1 cellular context compared by ENCODE assay signal in the genomic region with DNA sequence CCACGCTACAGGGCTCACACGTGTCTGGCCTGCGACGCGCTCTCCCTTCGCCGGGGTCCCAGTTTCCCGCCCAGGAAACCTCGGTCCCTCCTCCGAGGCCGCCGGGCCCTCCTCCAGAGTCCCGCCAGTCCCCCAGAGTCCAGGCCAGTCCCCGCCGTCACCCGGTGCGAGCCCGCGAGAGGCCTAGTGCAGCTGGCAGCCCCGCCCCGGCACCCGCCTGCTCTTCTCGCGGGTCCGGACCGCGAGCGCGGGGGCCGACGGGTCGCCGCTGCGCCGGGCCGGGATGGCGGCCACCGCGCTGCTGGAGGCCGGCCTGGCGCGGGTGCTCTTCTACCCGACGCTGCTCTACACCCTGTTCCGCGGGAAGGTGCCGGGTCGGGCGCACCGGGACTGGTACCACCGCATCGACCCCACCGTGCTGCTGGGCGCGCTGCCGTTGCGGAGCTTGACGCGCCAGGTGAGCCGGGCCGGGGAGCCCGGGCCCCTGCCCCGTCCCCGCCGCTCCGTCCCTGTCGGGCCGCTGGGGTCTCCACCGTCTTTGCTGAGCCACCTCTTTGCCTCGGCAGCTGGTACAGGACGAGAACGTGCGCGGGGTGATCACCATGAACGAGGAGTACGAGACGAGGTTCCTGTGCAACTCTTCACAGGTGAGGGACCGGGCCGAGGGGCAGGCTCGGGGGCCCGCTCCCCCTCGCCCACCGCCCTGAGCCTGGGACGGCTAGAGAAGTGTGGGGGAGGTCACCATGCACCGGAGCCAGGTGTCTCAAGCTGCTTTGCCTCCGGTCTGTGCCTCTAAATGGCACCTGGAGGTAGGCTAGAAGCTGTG.
TF ChIP-seq lines count a peak whose summit lies in the region.

Gene PTPMT1 (plus strand): TSS at position 260 of the 826 bp plus-strand sequence. CDS start 24 bp downstream, at position 284.

TF ChIP-seq in PFSK-1, 5 proteins besides CTCF, POLR2A, EP300 and RAD21 (continued from another document):
- TF ChIP-seq, protein P1, sequence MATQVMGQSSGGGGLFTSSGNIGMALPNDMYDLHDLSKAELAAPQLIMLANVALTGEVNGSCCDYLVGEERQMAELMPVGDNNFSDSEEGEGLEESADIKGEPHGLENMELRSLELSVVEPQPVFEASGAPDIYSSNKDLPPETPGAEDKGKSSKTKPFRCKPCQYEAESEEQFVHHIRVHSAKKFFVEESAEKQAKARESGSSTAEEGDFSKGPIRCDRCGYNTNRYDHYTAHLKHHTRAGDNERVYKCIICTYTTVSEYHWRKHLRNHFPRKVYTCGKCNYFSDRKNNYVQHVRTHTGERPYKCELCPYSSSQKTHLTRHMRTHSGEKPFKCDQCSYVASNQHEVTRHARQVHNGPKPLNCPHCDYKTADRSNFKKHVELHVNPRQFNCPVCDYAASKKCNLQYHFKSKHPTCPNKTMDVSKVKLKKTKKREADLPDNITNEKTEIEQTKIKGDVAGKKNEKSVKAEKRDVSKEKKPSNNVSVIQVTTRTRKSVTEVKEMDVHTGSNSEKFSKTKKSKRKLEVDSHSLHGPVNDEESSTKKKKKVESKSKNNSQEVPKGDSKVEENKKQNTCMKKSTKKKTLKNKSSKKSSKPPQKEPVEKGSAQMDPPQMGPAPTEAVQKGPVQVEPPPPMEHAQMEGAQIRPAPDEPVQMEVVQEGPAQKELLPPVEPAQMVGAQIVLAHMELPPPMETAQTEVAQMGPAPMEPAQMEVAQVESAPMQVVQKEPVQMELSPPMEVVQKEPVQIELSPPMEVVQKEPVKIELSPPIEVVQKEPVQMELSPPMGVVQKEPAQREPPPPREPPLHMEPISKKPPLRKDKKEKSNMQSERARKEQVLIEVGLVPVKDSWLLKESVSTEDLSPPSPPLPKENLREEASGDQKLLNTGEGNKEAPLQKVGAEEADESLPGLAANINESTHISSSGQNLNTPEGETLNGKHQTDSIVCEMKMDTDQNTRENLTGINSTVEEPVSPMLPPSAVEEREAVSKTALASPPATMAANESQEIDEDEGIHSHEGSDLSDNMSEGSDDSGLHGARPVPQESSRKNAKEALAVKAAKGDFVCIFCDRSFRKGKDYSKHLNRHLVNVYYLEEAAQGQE (IDR thresholded peaks at IDR 0.05; ENCODE audit: insufficient read depth in 1 of 2, low read depth in 2 of 2, low read length in 2 of 2) = no peak
- TF ChIP-seq TAF1 (IDR thresholded peaks at IDR 0.05; ENCODE audit: borderline replicate concordance, insufficient read depth, low read length) (0 out of 2 replicates have a peak, but pooled peaks have one; percentile 71), FOXP2 (optimal IDR thresholded peaks at IDR 0.05; ENCODE audit: borderline replicate concordance, extremely low read depth, extremely low read length, insufficient read depth) (peak; percentile 51)
